ENCODE assay signal across 8 cellular contexts in the genomic region with DNA sequence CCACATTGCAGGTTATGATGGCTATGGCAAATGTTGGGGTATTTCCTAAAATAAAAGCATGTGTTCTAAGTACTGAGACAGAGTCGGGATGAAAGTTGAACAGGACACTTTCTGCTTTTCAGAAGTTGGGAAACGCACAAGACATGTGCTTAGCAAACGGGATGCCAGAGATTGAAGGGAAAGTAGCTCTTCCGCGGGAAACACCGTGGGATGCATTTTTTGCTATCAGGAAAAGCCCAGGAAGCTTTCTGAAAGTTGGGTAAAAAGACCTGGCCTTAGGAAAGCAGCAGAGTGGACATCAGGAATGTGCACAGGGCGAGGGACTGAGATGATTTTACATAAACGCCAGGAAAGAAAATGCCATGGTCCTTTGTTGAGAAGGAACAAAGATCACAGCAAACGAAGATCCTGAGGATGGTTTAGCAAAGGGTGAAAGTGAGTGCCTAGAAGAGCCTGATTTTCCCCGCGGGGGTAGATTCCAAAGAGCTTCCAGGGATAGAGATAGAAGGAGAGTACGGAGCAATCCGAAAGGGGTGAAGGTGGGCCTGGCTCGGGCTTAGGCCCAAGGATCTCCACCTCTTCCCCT. TPM values are rescaled to one million over a fixed set of nuclear protein-coding genes. Genes with fewer than 3 reads are reported as not detected.
DNase-seq lines count a peak whose midpoint lies in the region; ATAC-seq, FAIRE-seq and TF ChIP-seq lines count a peak whose summit lies in the region.

No MANE protein-coding gene starts in this region.

- WGBS in ectodermal cell, 2 experiments, result 4 to 5% methylated on average over 14 of the region's 14 CpGs

- peak overlapping the region; percentile 97 for H3K4me2 ChIP-seq in Loucy (ENCODE audit: low read depth, low read length, poor library complexity, severe bottlenecking)

- peak overlapping the region in 1 of 3 donors; percentile 70 for H3K27ac Mint-ChIP-seq in CD4-positive, CD25-positive, alpha-beta regulatory T cell
- H3K27ac Mint-ChIP-seq in nephron progenitor cell, result peak overlapping the region; percentile 97

- H4K20me1 ChIP-seq in Loucy (ENCODE audit: insufficient read depth, low read length, poor library complexity, severe bottlenecking), result peaks cover 45% of the 10 kb centered on the region

- no peak for ATAC-seq in CD4-positive, CD25-positive, alpha-beta regulatory T cell (ENCODE audit: low read depth in 2 of 2)
- ATAC-seq in HG03175 (IDR thresholded peaks at IDR 0.05; ENCODE audit: unreplicated experiment), result no peak

- H3K79me2 ChIP-seq in Loucy (ENCODE audit: insufficient read depth, low read length), result peaks cover 61% of the 10 kb centered on the region

- no peaks in the 10 kb centered on the region for H3K9me3 ChIP-seq in CD4-positive, CD25-positive, alpha-beta regulatory T cell (ENCODE audit: control insufficient read depth in 2 of 2, low read length in 2 of 2)
- H3K9me3 ChIP-seq in Loucy (ENCODE audit: insufficient read depth, low read depth, low read length) (no peaks in the 10 kb centered on the region), ectodermal cell (ENCODE audit: control insufficient read depth, low read length) (no peaks in the 10 kb centered on the region)

- TF ChIP-seq CTCF in Loucy (conservative IDR thresholded peaks at IDR 0.05; ENCODE audit: low read length) (no peak), nephron progenitor cell (IDR thresholded peaks at IDR 0.05) (no peak)

- H2AFZ ChIP-seq in Loucy (ENCODE audit: low read length), result 0 out of 2 replicates have a peak overlapping the region, but pooled peaks have one; percentile 82

- H3K27me3 ChIP-seq in CD4-positive, CD25-positive, alpha-beta regulatory T cell (ENCODE audit: control insufficient read depth, insufficient read depth, low read length), result no peaks in the 10 kb centered on the region
- H3K27me3 ChIP-seq in Loucy (ENCODE audit: insufficient read depth, low read length, poor library complexity, severe bottlenecking) (peaks cover 4% of the 10 kb centered on the region), ectodermal cell (ENCODE audit: control insufficient read depth, insufficient read depth, low read length, poor library complexity, severe bottlenecking) (no peaks in the 10 kb centered on the region)

- H3K4me1 ChIP-seq in CD4-positive, CD25-positive, alpha-beta regulatory T cell (ENCODE audit: control insufficient read depth, insufficient read depth, low read length, poor library complexity, severe bottlenecking), result peaks cover 14% of the 10 kb centered on the region
- H3K4me1 ChIP-seq in Loucy (ENCODE audit: insufficient read depth, low read length, poor library complexity, severe bottlenecking) (peaks cover 51% of the 10 kb centered on the region), ectodermal cell (ENCODE audit: control insufficient read depth, insufficient read depth, low read length) (no peaks in the 10 kb centered on the region)

- H3K4me3 Mint-ChIP-seq in CD4-positive, CD25-positive, alpha-beta regulatory T cell, result peak overlapping the region; percentile 65 to 93 (median 88)
- H3K4me3 Mint-ChIP-seq in nephron progenitor cell, result peak overlapping the region; percentile 95

- H3K9me2 ChIP-seq in Loucy (replicated peaks; ENCODE audit: low read depth, low read length), result no peaks in the 10 kb centered on the region

- H3F3A ChIP-seq in Loucy (ENCODE audit: low read depth), result no peaks in the 10 kb centered on the region

- H3K9ac ChIP-seq in Loucy (ENCODE audit: low read depth, low read length, poor library complexity, severe bottlenecking), result peak overlapping the region; percentile 97

- no peak for FAIRE-seq in GM12892 (lab: Jason Lieb, UNC)

- H3K4me1 Mint-ChIP-seq in CD4-positive, CD25-positive, alpha-beta regulatory T cell, result peaks cover 0 to 26% (median 14%) of the 10 kb centered on the region in 4 donors
- H3K4me1 Mint-ChIP-seq in nephron progenitor cell, result peaks cover 38% of the 10 kb centered on the region

- H3K9me3 Mint-ChIP-seq in CD4-positive, CD25-positive, alpha-beta regulatory T cell, result no peaks in the 10 kb centered on the region
- H3K9me3 Mint-ChIP-seq in nephron progenitor cell, result no peaks in the 10 kb centered on the region

- H3K36me3 Mint-ChIP-seq in CD4-positive, CD25-positive, alpha-beta regulatory T cell, result peaks cover 3% of the 10 kb centered on the region
- peaks cover 37% of the 10 kb centered on the region for H3K36me3 Mint-ChIP-seq in nephron progenitor cell (ENCODE audit: low read depth)

- peak in 1 of 3 donors; percentile 5 for DNase-seq in CD4-positive, CD25-positive, alpha-beta regulatory T cell
- DNase-seq in nephron progenitor cell (no peak), NCI-H446 treated with DMSO at 0.1 percent for 48 hours (lab: John Stamatoyannopoulos, UW) (no peak), GM12892 (ENCODE audit: insufficient read length) (no peak)
- no peak for DNase-seq in stimulated activated CD8-positive, alpha-beta memory T cell treated with anti-CD3 and anti-CD28 coated beads, Interleukin-4, amount 100 ng/mL, for 48 hours

- H3K27me3 Mint-ChIP-seq in CD4-positive, CD25-positive, alpha-beta regulatory T cell, result peaks cover 5% of the 10 kb centered on the region
- H3K27me3 Mint-ChIP-seq in nephron progenitor cell (ENCODE audit: low read depth, poor library complexity), result peaks cover 3% of the 10 kb centered on the region

- H3K36me3 ChIP-seq in CD4-positive, CD25-positive, alpha-beta regulatory T cell (ENCODE audit: control insufficient read depth, insufficient read depth, low read length), result no peaks in the 10 kb centered on the region
- H3K36me3 ChIP-seq in Loucy (ENCODE audit: insufficient read depth, low read length), result peaks cover 37% of the 10 kb centered on the region; the same call in 1 of the 2 replicates
- peaks cover 34% of the 10 kb centered on the region for H3K36me3 ChIP-seq in ectodermal cell (ENCODE audit: control insufficient read depth, insufficient read depth, low read length)

- no peak for TF ChIP-seq POLR2A in GM12892 (IDR thresholded peaks at IDR 0.05; ENCODE audit: low read depth, low read length)

- no peak overlapping the region for H3K27ac ChIP-seq in CD4-positive, CD25-positive, alpha-beta regulatory T cell (ENCODE audit: insufficient read depth, low read length, poor library complexity, severe bottlenecking)
- H3K27ac ChIP-seq in ectodermal cell (ENCODE audit: insufficient read depth, low read depth, low read length, poor library complexity, severe bottlenecking), result no peak overlapping the region

- peak overlapping the region; percentile 41 for H3K4me3 ChIP-seq in CD4-positive, CD25-positive, alpha-beta regulatory T cell (ENCODE audit: low read depth, low read length)
- H3K4me3 ChIP-seq in Loucy (ENCODE audit: low read length, poor library complexity, severe bottlenecking) (peak overlapping the region; percentile 82), ectodermal cell (ENCODE audit: insufficient read depth, low read depth, low read length) (peak overlapping the region; percentile 94)

RNA-seq across cellular contexts. Expression of gene CDC25A, which starts 1.1 kb away (rescaled TPM):
- 0.72 TPM for total RNA-seq in CD4-positive, CD25-positive, alpha-beta regulatory T cell
- polyA plus RNA-seq in CD4-positive, CD25-positive, alpha-beta regulatory T cell, result under 1 TPM in 3 of 4 donors, not detected in 1; 0.06 to 0.78 (median 0.13) TPM
- polyA plus RNA-seq in ectodermal cell (2013, experiment 1 of 4), result 57.2 TPM
- 58.2 TPM for polyA plus RNA-seq in ectodermal cell (2013, experiment 2 of 4)
- polyA plus RNA-seq in ectodermal cell (2013, experiment 3 of 4), result 39.1 TPM
- polyA plus RNA-seq in ectodermal cell (2013, experiment 4 of 4), result 35.2 TPM
- polyA plus RNA-seq in GM12892 (2012; ENCODE audit: missing spikeins), result 13.1 TPM

RNA-seq across cellular contexts. Expression of gene CAMP, which starts 36.2 kb away (rescaled TPM):
- not detected for total RNA-seq in CD4-positive, CD25-positive, alpha-beta regulatory T cell
- polyA plus RNA-seq in CD4-positive, CD25-positive, alpha-beta regulatory T cell, result not detected
- polyA plus RNA-seq in ectodermal cell (2013, experiment 1 of 4), result not detected
- not detected for polyA plus RNA-seq in ectodermal cell (2013, experiment 2 of 4)
- not detected for polyA plus RNA-seq in ectodermal cell (2013, experiment 3 of 4)
- polyA plus RNA-seq in ectodermal cell (2013, experiment 4 of 4), result not detected
- polyA plus RNA-seq in GM12892 (2012; ENCODE audit: missing spikeins), result 5.7 TPM

RNA-seq across cellular contexts. Expression of gene ZNF589, which starts 53.8 kb away (rescaled TPM):
- 33.4 TPM for total RNA-seq in CD4-positive, CD25-positive, alpha-beta regulatory T cell
- polyA plus RNA-seq in CD4-positive, CD25-positive, alpha-beta regulatory T cell, result 1 to 10 TPM; 2.9 to 6.4 (median 4.8) TPM
- 67.5 TPM for polyA plus RNA-seq in ectodermal cell (2013, experiment 1 of 4)
- 69.1 TPM for polyA plus RNA-seq in ectodermal cell (2013, experiment 2 of 4)
- polyA plus RNA-seq in ectodermal cell (2013, experiment 3 of 4), result 53.7 TPM
- polyA plus RNA-seq in ectodermal cell (2013, experiment 4 of 4), result 59.5 TPM
- 24.5 TPM for polyA plus RNA-seq in GM12892 (2012; ENCODE audit: missing spikeins)

Comparison
In these comparisons a context has a peak if more than half of its experiments do, and no peak if none do; other contexts are left out.
1. H3K4me3 ChIP-seq: peak in every context shown above with its lines; median percentile 94 in ectodermal cell; 82 in Loucy; 41 in CD4-positive, CD25-positive, alpha-beta regulatory T cell.